ENCODE assay signal across 30 cellular contexts in genomic region chr15:42360535-42361112, GRCh38.
"Had no signal": no experiment of that assay in that cellular context is flagged by ENCODE, and none has a peak within 500 bp of the region (broad histone marks: within the 10 kb centered on the region; RNA-seq: fewer than 3 reads in every experiment).

No MANE protein-coding gene starts in this region.

- H3K27ac ChIP-seq: ascending aorta, WERI-Rb-1 had no signal

- H3K36me3 ChIP-seq: WERI-Rb-1 had no signal

- H3K4me1 ChIP-seq: ascending aorta had no signal

- H3K9me3 ChIP-seq: ascending aorta had no signal

- H3K27me3 ChIP-seq: ascending aorta had no signal

- DNase-seq: activated CD4-positive, alpha-beta memory T cell treated with anti-CD3 and anti-CD28 coated beads, Interleukin-2, amount 10 ng/mL, durations not matched to agents 7 days and 5 days; activated CD4-positive, alpha-beta T cell treated with anti-CD3 and anti-CD28 coated beads for 1 hour; activated CD4-positive, alpha-beta T cell treated with anti-CD3 and anti-CD28 coated beads for 36 hours; activated CD4-positive, alpha-beta T cell treated with anti-CD3 and anti-CD28 coated beads for 48 hours; activated CD4-positive, alpha-beta T cell treated with anti-CD3 and anti-CD28 coated beads, Interleukin-2, amount 10 ng/mL, durations not matched to agents 7 days and 5 days; activated CD4-positive, alpha-beta T cell treated with anti-CD3 and anti-CD28 coated beads, Interleukin-2, amount 50 U/mL, for 48 hours; activated CD4-positive, CD25-positive, alpha-beta regulatory T cell; activated CD8-positive, alpha-beta memory T cell treated with anti-CD3 and anti-CD28 coated beads for 24 hours; activated CD8-positive, alpha-beta memory T cell treated with anti-CD3 and anti-CD28 coated beads, Interleukin-2, amount 10 ng/mL, durations not matched to agents 7 days and 5 days; activated CD8-positive, alpha-beta memory T cell treated with anti-CD3 and anti-CD28 coated beads, Interleukin-2, amount 50 U/mL, for 48 hours; activated CD8-positive, alpha-beta T cell treated with anti-CD3 and anti-CD28 coated beads, Interleukin-2, amount 10 ng/mL, durations not matched to agents 7 days and 5 days; activated effector memory CD4-positive, alpha-beta T cell treated with Interleukin-2 at 50 U/mL for 16 hours; activated gamma-delta T cell; activated naive CD4-positive, alpha-beta T cell treated with anti-CD3 and anti-CD28 coated beads, Interleukin-2, amount 10 ng/mL, durations not matched to agents 7 days and 5 days; activated naive CD4-positive, alpha-beta T cell treated with Interleukin-2 at 50 U/mL for 16 hours; activated naive CD8-positive, alpha-beta T cell treated with anti-CD3 and anti-CD28 coated beads, Interleukin-2, amount 10 ng/mL, durations not matched to agents 7 days and 5 days; activated naive CD8-positive, alpha-beta T cell treated with anti-CD3 and anti-CD28 coated beads, Interleukin-2, amount 50 U/mL, for 24 hours; activated T-cell treated with anti-CD3 and anti-CD28 coated beads, Interleukin-2, amount 50 U/mL, for 24 hours; activated T-cell treated with anti-CD3 and anti-CD28 coated beads, Interleukin-2, amount 50 U/mL, for 48 hours; amygdala; central memory CD4-positive, alpha-beta T cell; T-helper 1 cell; T-helper 2 cell; T-helper 9 cell; WERI-Rb-1 had no signal

- ATAC-seq: activated CD4-positive, alpha-beta T cell treated with anti-CD3 and anti-CD28 coated beads for 36 hours; activated CD4-positive, CD25-positive, alpha-beta regulatory T cell treated with anti-CD3 and anti-CD28 coated beads, Interleukin-2, amount 50 U/mL, for 24 hours; activated CD8-positive, alpha-beta memory T cell treated with anti-CD3 and anti-CD28 coated beads, Interleukin-2, amount 10 ng/mL, durations not matched to agents 7 days and 5 days; activated CD8-positive, alpha-beta T cell treated with anti-CD3 and anti-CD28 coated beads, Interleukin-2, amount 10 ng/mL, durations not matched to agents 7 days and 5 days; activated naive CD8-positive, alpha-beta T cell treated with anti-CD3 and anti-CD28 coated beads, Interleukin-2, amount 50 U/mL, for 24 hours; WTC11 had no signal

- FAIRE-seq: bronchial epithelial cell, TTC549 had no signal

- H3K4me3 ChIP-seq: ascending aorta had no signal
